Comparison of ENCODE assay signal across 16 cellular contexts in the genomic region with DNA sequence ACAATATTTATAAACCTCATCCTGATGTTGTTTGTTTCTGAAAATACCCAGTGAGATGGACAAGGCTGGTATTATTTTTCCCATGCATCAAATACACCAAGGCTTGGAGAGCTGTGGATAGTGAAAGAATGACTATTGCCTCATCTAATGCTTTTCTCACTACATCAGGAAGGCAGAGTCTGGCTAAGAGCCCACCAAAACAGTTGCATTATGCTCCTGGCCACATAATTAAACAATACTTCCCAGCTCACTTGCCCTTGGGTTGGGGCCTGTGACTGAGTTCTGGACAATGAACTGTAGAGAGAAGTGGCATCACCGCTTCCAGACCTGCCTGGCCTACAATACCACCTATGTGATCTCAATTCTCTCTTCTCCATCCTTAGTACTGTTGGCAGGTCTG. TPM values are rescaled to one million over a fixed set of nuclear protein-coding genes. Genes with fewer than 3 reads are reported as not detected.
DNase-seq lines count a peak whose midpoint lies in the region; ATAC-seq and TF ChIP-seq lines count a peak whose summit lies in the region.
"Had no signal": no experiment of that assay in that cellular context is flagged by ENCODE, and none has a peak within 500 bp of the region (broad histone marks: within the 10 kb centered on the region; RNA-seq: fewer than 3 reads in every experiment).

No MANE protein-coding gene starts in this region.

- no peaks in the 10 kb centered on the region for H3K9me3 ChIP-seq in lower lobe of right lung
- H3K9me3 ChIP-seq: SJSA1, thyroid gland had no signal

- peak; percentile 41 to 53 for ATAC-seq in lower lobe of right lung
- ATAC-seq in GM18498 (IDR thresholded peaks at IDR 0.05; ENCODE audit: unreplicated experiment), result no peak

- TF ChIP-seq CTCF in AG09309 (IDR thresholded peaks at IDR 0.05; ENCODE audit: control insufficient read depth, insufficient read depth, low read depth, low read length, missing control alignments) (no peak), epithelial cell of proximal tubule (conservative IDR thresholded peaks at IDR 0.05; ENCODE audit: low read depth, low read length) (no peak), lower lobe of right lung (IDR thresholded peaks at IDR 0.05) (no peak), coronary artery (IDR thresholded peaks at IDR 0.05) (no peak)

- H3K36me3 ChIP-seq in lower lobe of right lung (no peaks in the 10 kb centered on the region), H7 (replicated peaks; ENCODE audit: control insufficient read depth, insufficient read depth, low read length) (no peaks in the 10 kb centered on the region)
- H3K36me3 ChIP-seq: SJSA1, thyroid gland had no signal

- no peaks in the 10 kb centered on the region for H3K27me3 ChIP-seq in lower lobe of right lung (ENCODE audit: low read depth)
- H3K27me3 ChIP-seq in H7 (ENCODE audit: control insufficient read depth, insufficient read depth, low read length), result no peaks in the 10 kb centered on the region
- H3K27me3 ChIP-seq: SJSA1, thyroid gland had no signal

- H3K27ac ChIP-seq in lower lobe of right lung (no peak overlapping the region), coronary artery (no peak overlapping the region)
- H3K27ac ChIP-seq: epithelial cell of prostate, SJSA1, thyroid gland had no signal

- DNase-seq in AG09309 (ENCODE audit: low read depth), result peak; percentile 57
- DNase-seq in LHCN-M2 (ENCODE audit: low read depth), result peak; percentile 62
- peak; percentile 38 for DNase-seq in epithelial cell of proximal tubule (ENCODE audit: low read depth)
- DNase-seq in lower lobe of right lung, result no peak
- no peak for DNase-seq in OCI-M1 (lab: John Stamatoyannopoulos, UW)
- no peak for DNase-seq in H7
- DNase-seq in coronary artery (ENCODE audit: low spot score), result no peak
- DNase-seq: activated CD8-positive, alpha-beta memory T cell treated with anti-CD3 and anti-CD28 coated beads for 24 hours; activated effector memory CD4-positive, alpha-beta T cell treated with anti-CD3 and anti-CD28 coated beads, Interleukin-2, amount 50 U/mL, for 16 hours; caudate nucleus; DMS53; posterior cingulate gyrus; thyroid gland had no signal

- H3K4me1 ChIP-seq in lower lobe of right lung, result no peaks in the 10 kb centered on the region
- H3K4me1 ChIP-seq: SJSA1, thyroid gland had no signal

- intact Hi-C loops in lower lobe of right lung (cut with DNase I), result no loop called here

- H3K4me3 ChIP-seq in AG09309 (ENCODE audit: control insufficient read depth, low read depth, low read length) (no peak overlapping the region), epithelial cell of proximal tubule (ENCODE audit: low read depth, low read length) (no peak overlapping the region), lower lobe of right lung (no peak overlapping the region), H7 (ENCODE audit: insufficient read depth, low read depth, low read length) (no peak overlapping the region), coronary artery (no peak overlapping the region)
- H3K4me3 ChIP-seq: SJSA1, thyroid gland had no signal

RNA-seq across cellular contexts. Expression of gene REEP1, which starts 46.4 kb away (rescaled TPM):
- total RNA-seq in LHCN-M2 (2014; rRNA removed), result 0.38 and 0.52 TPM in 2 replicates
- 0.47 TPM for polyA plus RNA-seq in LHCN-M2 (2012)
- total RNA-seq in epithelial cell of proximal tubule, result 0.35 and 2.2 TPM in 2 replicates
- 6.9 TPM for total RNA-seq in lower lobe of right lung
- 0.48 and 0.59 TPM in 2 replicates for total RNA-seq in H7 (2014; rRNA removed; shearing (Covaris generic))

RNA-seq across cellular contexts. Expression of gene KDM3A, which starts 57.3 kb away (rescaled TPM):
- total RNA-seq in LHCN-M2 (2014; rRNA removed), result 18.9 and 20.4 TPM in 2 replicates
- polyA plus RNA-seq in LHCN-M2 (2012), result 7.8 TPM
- total RNA-seq in epithelial cell of proximal tubule, result 14.5 and 19.8 TPM in 2 replicates
- 55.8 TPM for total RNA-seq in lower lobe of right lung
- 10.3 and 14.5 TPM in 2 replicates for total RNA-seq in H7 (2014; rRNA removed; shearing (Covaris generic))

Comparison
In these comparisons a context has a peak if more than half of its experiments do, and no peak if none do; other contexts are left out.
1. DNase-seq: peak in AG09309 (single experiment), LHCN-M2 (single experiment) and epithelial cell of proximal tubule (single experiment); none in lower lobe of right lung (single experiment), OCI-M1 (single experiment), H7 (single experiment) and coronary artery (single experiment).